8 cellular contexts compared by ENCODE assay signal in genomic region chr5:94618493-94619328, GRCh38. TPM values are rescaled to one million over a fixed set of nuclear protein-coding genes. Genes with fewer than 3 reads are reported as not detected.
A peak's percentile ranks its signal among the peaks of the same experiment; 100 is the strongest.
DNase-seq lines count a peak whose midpoint lies in the region; ATAC-seq and TF ChIP-seq lines count a peak whose summit lies in the region.

KIAA0825 (minus strand) TSS chr5:94618604; CDS start chr5:94537126, 81,478 bp downstream.
SLF1 (plus strand) TSS chr5:94618669; CDS start chr5:94628811, 10,142 bp downstream.

- H3K9me3 ChIP-seq in endocrine pancreas (ENCODE audit: control insufficient read depth, low read length) = no peaks in the 10 kb centered on the region

- peak within 1 kb of the TSS; percentile 92 for H3K27ac Mint-ChIP-seq in activated CD8-positive, alpha-beta memory T cell treated with anti-CD3 and anti-CD28 coated beads, Interleukin-2, amount 10 ng/mL, durations not matched to agents 7 days and 5 days

- H3K4me1 ChIP-seq in endocrine pancreas (ENCODE audit: control insufficient read depth, insufficient read depth, low read length) = peaks cover 8% of the 10 kb centered on the region

- peak within 1 kb of the TSS; percentile 82 for H3K9ac ChIP-seq in endocrine pancreas (ENCODE audit: control insufficient read depth, insufficient read depth, low read length)

- no peak for TF ChIP-seq CTCF in GM20000 (IDR thresholded peaks at IDR 0.05; ENCODE audit: extremely low read depth, missing control alignments)

- peaks cover 6% of the 10 kb centered on the region for H3K36me3 Mint-ChIP-seq in activated CD8-positive, alpha-beta memory T cell treated with anti-CD3 and anti-CD28 coated beads, Interleukin-2, amount 10 ng/mL, durations not matched to agents 7 days and 5 days

- CTCF ChIA-PET in activated CD8-positive, alpha-beta memory T cell treated with anti-CD3 and anti-CD28 coated beads, Interleukin-2, amount 10 ng/mL, durations not matched to agents 7 days and 5 days (lab: Charles Lee) = interaction anchor here (1.1 to 2.0 kb wide), 4 partner anchors 12 to 99 kb away, joined by 3 to 8 read pairs (median 4); no protein-coding TSS in a partner anchor

- peaks cover 54% of the 10 kb centered on the region for H3K4me1 Mint-ChIP-seq in activated CD8-positive, alpha-beta memory T cell treated with anti-CD3 and anti-CD28 coated beads, Interleukin-2, amount 10 ng/mL, durations not matched to agents 7 days and 5 days

- peak; percentile 95 for ATAC-seq in activated CD8-positive, alpha-beta memory T cell treated with anti-CD3 and anti-CD28 coated beads, Interleukin-2, amount 10 ng/mL, durations not matched to agents 7 days and 5 days

- no peaks in the 10 kb centered on the region for H3K9me3 Mint-ChIP-seq in activated CD8-positive, alpha-beta memory T cell treated with anti-CD3 and anti-CD28 coated beads, Interleukin-2, amount 10 ng/mL, durations not matched to agents 7 days and 5 days (ENCODE audit: low read depth)

- H3K27me3 Mint-ChIP-seq in activated CD8-positive, alpha-beta memory T cell treated with anti-CD3 and anti-CD28 coated beads, Interleukin-2, amount 10 ng/mL, durations not matched to agents 7 days and 5 days = no peaks in the 10 kb centered on the region

- H3K36me3 ChIP-seq in endocrine pancreas (ENCODE audit: control insufficient read depth, insufficient read depth, low read length) = no peaks in the 10 kb centered on the region

- H3K27me3 ChIP-seq in endocrine pancreas (ENCODE audit: control insufficient read depth, insufficient read depth, low read length) = no peaks in the 10 kb centered on the region

- DNase-seq in COLO829 (ENCODE audit: low spot score) (peak; percentile 50), GM20000 (ENCODE audit: low spot score) (peak; percentile 86), HS-5 (ENCODE audit: low read depth) (peak; percentile 63), NOMO-1 (lab: John Stamatoyannopoulos, UW; ENCODE audit: unreplicated experiment in 2 of 2) (peak; percentile 89 to 90), mesenteric fat pad (ENCODE audit: low spot score) (peak; percentile 96)
- DNase-seq in activated CD8-positive, alpha-beta memory T cell treated with anti-CD3 and anti-CD28 coated beads, Interleukin-2, amount 10 ng/mL, durations not matched to agents 7 days and 5 days = peak; percentile 94
- peak; percentile 69 for DNase-seq in stimulated activated CD8-positive, alpha-beta memory T cell treated with anti-CD3 and anti-CD28 coated beads, Interleukin-15, amount 100 ng/mL, for 1 hour (ENCODE audit: low read depth)

- H3K4me3 ChIP-seq in endocrine pancreas (ENCODE audit: control insufficient read depth, insufficient read depth, low read length) = peak within 1 kb of the TSS; percentile 84

- H3K4me3 Mint-ChIP-seq in activated CD8-positive, alpha-beta memory T cell treated with anti-CD3 and anti-CD28 coated beads, Interleukin-2, amount 10 ng/mL, durations not matched to agents 7 days and 5 days = peak within 1 kb of the TSS; percentile 88

RNA-seq across cellular contexts. Expression of gene KIAA0825, which starts in this region (rescaled TPM):
- total RNA-seq in activated CD8-positive, alpha-beta memory T cell treated with anti-CD3 and anti-CD28 coated beads, Interleukin-2, amount 10 ng/mL, durations not matched to agents 7 days and 5 days = 1 to 10 TPM; 2.7 to 3.3 TPM
- total RNA-seq in mesenteric fat pad = 3.8 TPM

RNA-seq across cellular contexts. Expression of gene SLF1, which starts in this region (rescaled TPM):
- total RNA-seq in activated CD8-positive, alpha-beta memory T cell treated with anti-CD3 and anti-CD28 coated beads, Interleukin-2, amount 10 ng/mL, durations not matched to agents 7 days and 5 days = 10 to 100 TPM; 27.5 to 33.1 TPM
- 3.3 TPM for total RNA-seq in mesenteric fat pad

Comparison
In these comparisons a context has a peak if more than half of its experiments do, and no peak if none do; other contexts are left out.
1. Peak in every context shown above with its lines: DNase-seq, ATAC-seq and H3K4me3 ChIP-seq.